In the genomic region with DNA sequence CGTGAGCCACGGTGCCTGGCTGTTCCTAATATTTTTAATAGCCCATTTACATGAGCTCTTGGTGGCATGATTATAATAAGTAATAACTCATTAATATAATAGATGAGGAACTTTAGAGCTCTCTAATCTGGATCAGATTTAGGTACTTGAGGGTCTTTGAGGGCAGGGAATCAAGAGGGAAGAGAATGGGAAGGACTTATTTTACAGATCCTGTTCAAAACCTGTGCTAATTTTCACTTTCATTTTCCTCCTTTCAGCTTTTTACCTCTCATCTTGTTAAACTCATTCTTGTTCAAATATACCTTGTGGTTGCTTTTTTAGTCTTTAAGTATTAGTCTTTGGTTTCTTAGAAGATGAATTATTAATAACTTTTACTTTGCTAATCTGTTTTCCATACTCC, we compare ENCODE assay signal across 15 cellular contexts. TPM values are rescaled to one million over a fixed set of nuclear protein-coding genes. Genes with fewer than 3 reads are reported as not detected.
A peak's percentile ranks its signal among the peaks of the same experiment; 100 is the strongest.
DNase-seq lines count a peak whose midpoint lies in the region; ATAC-seq and TF ChIP-seq lines count a peak whose summit lies in the region.
"Had no signal": no experiment of that assay in that cellular context is flagged by ENCODE, and none has a peak within 500 bp of the region (broad histone marks: within the 10 kb centered on the region; RNA-seq: fewer than 3 reads in every experiment).

No MANE protein-coding gene starts in this region.

- H3K36me3 Mint-ChIP-seq in CD4-positive, alpha-beta memory T cell, result peaks cover 39 to 54% of the 10 kb centered on the region in 2 donors
- H3K36me3 Mint-ChIP-seq in HFFc6 (ENCODE audit: low read depth), result peaks cover 9% of the 10 kb centered on the region
- H3K36me3 Mint-ChIP-seq in activated CD4-positive, alpha-beta memory T cell treated with anti-CD3 and anti-CD28 coated beads, Interleukin-2, amount 10 ng/mL, durations not matched to agents 7 days and 5 days (ENCODE audit: low read depth), result peaks cover 58% of the 10 kb centered on the region

- peaks cover 40 to 68% (median 46%) of the 10 kb centered on the region in 4 donors for H3K4me1 Mint-ChIP-seq in CD4-positive, alpha-beta memory T cell
- peaks cover 37% of the 10 kb centered on the region for H3K4me1 Mint-ChIP-seq in HFFc6 (ENCODE audit: low read depth)
- H3K4me1 Mint-ChIP-seq in activated CD4-positive, alpha-beta memory T cell treated with anti-CD3 and anti-CD28 coated beads, Interleukin-2, amount 10 ng/mL, durations not matched to agents 7 days and 5 days, result peaks cover 56% of the 10 kb centered on the region

- H3K27me3 Mint-ChIP-seq in CD4-positive, alpha-beta memory T cell, result peaks cover 0 to under 1% of the 10 kb centered on the region in 2 donors
- peaks cover under 1% of the 10 kb centered on the region for H3K27me3 Mint-ChIP-seq in HFFc6 (ENCODE audit: insufficient read depth)
- H3K27me3 Mint-ChIP-seq in activated CD4-positive, alpha-beta memory T cell treated with anti-CD3 and anti-CD28 coated beads, Interleukin-2, amount 10 ng/mL, durations not matched to agents 7 days and 5 days, result no peaks in the 10 kb centered on the region

- intact Hi-C loops in CD4-positive, alpha-beta memory T cell (cut with micrococcal nuclease), result no loop called here

- POLR2A ChIA-PET in CD4-positive, alpha-beta memory T cell (lab: Charles Lee; ENCODE audit: partially characterized antibody), result interaction anchor here (1.0 to 2.6 kb wide), 7 partner anchors 19 to 225 kb away, joined by 3 to 11 read pairs (median 3); partner anchors contain the start of genes C3AR1 and FOXJ2
- POLR2A ChIA-PET in activated CD4-positive, alpha-beta memory T cell treated with anti-CD3 and anti-CD28 coated beads, Interleukin-2, amount 10 ng/mL, durations not matched to agents 7 days and 5 days (lab: Charles Lee), result interaction anchor here (0.7 to 2.7 kb wide), 10 partner anchors 10 to 156 kb away, joined by 3 to 12 read pairs (median 4); partner anchors contain the start of genes C3AR1 and FOXJ2

- ATAC-seq in HG03432 (IDR thresholded peaks at IDR 0.05; ENCODE audit: unreplicated experiment), result no peak
- ATAC-seq: HCT116, SK-N-SH treated with all-trans-retinoic acid at 6 μM for 48 hours, WTC11 had no signal

- peak overlapping the region; percentile 58 for H3K27ac ChIP-seq in CD4-positive, alpha-beta memory T cell (ENCODE audit: low read depth, low read length)
- H3K27ac ChIP-seq in muscle layer of duodenum (ENCODE audit: low read length), result peak overlapping the region; percentile 25
- H3K27ac ChIP-seq: cardiac muscle cell had no signal

- CTCF ChIA-PET in CD4-positive, alpha-beta memory T cell (lab: Charles Lee; ENCODE audit: partially characterized antibody), result interaction anchor here (0.7 to 3.0 kb wide), 7 partner anchors 9 to 1049 kb away, joined by 3 to 12 read pairs (median 5); partner anchors contain the start of gene SLC2A3
- CTCF ChIA-PET in activated CD4-positive, alpha-beta memory T cell treated with anti-CD3 and anti-CD28 coated beads, Interleukin-2, amount 10 ng/mL, durations not matched to agents 7 days and 5 days (lab: Charles Lee), result interaction anchor here (0.8 to 3.7 kb wide), 4 partner anchors 10 to 228 kb away, joined by 3 to 16 read pairs (median 6); no protein-coding TSS in a partner anchor

- H3K36me3 ChIP-seq in CD4-positive, alpha-beta memory T cell (ENCODE audit: insufficient read depth, low read length), result peaks cover 29% of the 10 kb centered on the region
- peaks cover 30 to 35% of the 10 kb centered on the region in 2 donors for H3K36me3 ChIP-seq in muscle layer of duodenum (ENCODE audit: control insufficient read depth in 1 of 2, insufficient read depth in 2 of 2, low read length in 2 of 2)

- peak overlapping the region in 1 of 2 donors; percentile 26 for H3K4me3 ChIP-seq in CD4-positive, alpha-beta memory T cell (ENCODE audit: low read length in 2 of 2)
- no peak overlapping the region for H3K4me3 ChIP-seq in muscle layer of duodenum (ENCODE audit: low read depth in 1 of 2, low read length in 2 of 2)
- H3K4me3 ChIP-seq: cardiac muscle cell had no signal

- peak overlapping the region; percentile 70 to 86 (median 82) for H3K4me3 Mint-ChIP-seq in CD4-positive, alpha-beta memory T cell
- H3K4me3 Mint-ChIP-seq in HFFc6, result no peak overlapping the region
- H3K4me3 Mint-ChIP-seq in activated CD4-positive, alpha-beta memory T cell treated with anti-CD3 and anti-CD28 coated beads, Interleukin-2, amount 10 ng/mL, durations not matched to agents 7 days and 5 days, result peak overlapping the region; percentile 70
- H3K4me3 Mint-ChIP-seq: WTC11 had no signal

- no peaks in the 10 kb centered on the region for H3K9me3 Mint-ChIP-seq in CD4-positive, alpha-beta memory T cell
- no peaks in the 10 kb centered on the region for H3K9me3 Mint-ChIP-seq in HFFc6
- no peaks in the 10 kb centered on the region for H3K9me3 Mint-ChIP-seq in activated CD4-positive, alpha-beta memory T cell treated with anti-CD3 and anti-CD28 coated beads, Interleukin-2, amount 10 ng/mL, durations not matched to agents 7 days and 5 days
- H3K9me3 Mint-ChIP-seq: WTC11 had no signal

- H3K4me1 ChIP-seq in CD4-positive, alpha-beta memory T cell (ENCODE audit: insufficient read depth, low read length), result peaks cover 69% of the 10 kb centered on the region
- peaks cover 5 to 28% of the 10 kb centered on the region in 2 donors for H3K4me1 ChIP-seq in muscle layer of duodenum (ENCODE audit: control insufficient read depth in 1 of 2, insufficient read depth in 2 of 2, low read length in 2 of 2)

- H3K27ac Mint-ChIP-seq in CD4-positive, alpha-beta memory T cell, result peak overlapping the region; percentile 85 to 96 (median 94)
- peak overlapping the region; percentile 7; the same call in 1 of the 2 replicates for H3K27ac Mint-ChIP-seq in HFFc6
- H3K27ac Mint-ChIP-seq in activated CD4-positive, alpha-beta memory T cell treated with anti-CD3 and anti-CD28 coated beads, Interleukin-2, amount 10 ng/mL, durations not matched to agents 7 days and 5 days, result peak overlapping the region; percentile 87
- H3K27ac Mint-ChIP-seq: WTC11 had no signal

- no peak for DNase-seq in CD4-positive, alpha-beta memory T cell
- DNase-seq in HFFc6 (no peak), amygdala (lab: John Stamatoyannopoulos, UW) (no peak), NOMO-1 treated with dmso at 0.1 percent for 144 hours (lab: John Stamatoyannopoulos, UW; ENCODE audit: unreplicated experiment) (no peak)
- DNase-seq in activated CD4-positive, alpha-beta memory T cell treated with anti-CD3 and anti-CD28 coated beads, Interleukin-2, amount 10 ng/mL, durations not matched to agents 7 days and 5 days, result no peak
- DNase-seq: activated effector memory CD4-positive, alpha-beta T cell treated with Interleukin-2 at 50 U/mL for 16 hours; kidney; NCI-H2171 treated with DMSO at 0.1 percent for 48 hours had no signal

- no peaks in the 10 kb centered on the region for H3K27me3 ChIP-seq in CD4-positive, alpha-beta memory T cell (ENCODE audit: insufficient read depth, low read length)
- no peaks in the 10 kb centered on the region for H3K27me3 ChIP-seq in muscle layer of duodenum (ENCODE audit: low read depth, low read length)
- H3K27me3 ChIP-seq: cardiac muscle cell had no signal

- no peaks in the 10 kb centered on the region for H3K9me3 ChIP-seq in CD4-positive, alpha-beta memory T cell (ENCODE audit: control insufficient read depth in 1 of 2, low read length in 2 of 2)
- H3K9me3 ChIP-seq in muscle layer of duodenum (ENCODE audit: control insufficient read depth in 1 of 2, low read length in 2 of 2), result no peaks in the 10 kb centered on the region

- no peak for TF ChIP-seq CTCF in HFFc6 (IDR thresholded peaks at IDR 0.05)

RNA-seq across cellular contexts. Expression of gene NECAP1, which starts 5.6 kb away (rescaled TPM):
- total RNA-seq in CD4-positive, alpha-beta memory T cell, result 10 to 100 TPM; 59.2 to 59.5 TPM
- 10 to 100 TPM; 24.3 to 29.3 TPM for polyA plus RNA-seq in CD4-positive, alpha-beta memory T cell
- total RNA-seq in HFFc6 (2021; fragmentation: NEBNext Ultra II Directional; extraction: Animal tissue kit (Norgen Biotek cat#: 25700)), result 10 to 100 TPM; 41.1 to 48.9 (median 45.0) TPM
- 10 to 100 TPM; 38.4 to 42.9 TPM for total RNA-seq in activated CD4-positive, alpha-beta memory T cell treated with anti-CD3 and anti-CD28 coated beads, Interleukin-2, amount 10 ng/mL, durations not matched to agents 7 days and 5 days

RNA-seq across cellular contexts. Expression of gene C3AR1, which starts 21.5 kb away (rescaled TPM):
- total RNA-seq in CD4-positive, alpha-beta memory T cell, result 1 to 10 TPM; 4.6 to 6.1 TPM
- 10 to 100 TPM in 1 of 2 donors, 1 to 10 TPM in 1; 8.6 to 10.6 TPM for polyA plus RNA-seq in CD4-positive, alpha-beta memory T cell
- total RNA-seq in HFFc6 (2021; fragmentation: NEBNext Ultra II Directional; extraction: Animal tissue kit (Norgen Biotek cat#: 25700)), result under 1 TPM; 0.38 to 0.85 (median 0.62) TPM
- total RNA-seq in activated CD4-positive, alpha-beta memory T cell treated with anti-CD3 and anti-CD28 coated beads, Interleukin-2, amount 10 ng/mL, durations not matched to agents 7 days and 5 days, result 10 to 100 TPM; 11.4 to 12.2 TPM
- total RNA-seq: cardiac muscle cell, glomerular endothelial cell had no signal
- polyA plus RNA-seq: cardiac muscle cell had no signal

RNA-seq across cellular contexts. Expression of gene CLEC4A, which starts 35.8 kb away (rescaled TPM):
- total RNA-seq in CD4-positive, alpha-beta memory T cell, result 1 to 10 TPM; 1.2 to 2.1 TPM
- polyA plus RNA-seq in CD4-positive, alpha-beta memory T cell, result 1 to 10 TPM in 1 of 2 donors, under 1 TPM in 1; 0.69 to 1.2 TPM
- total RNA-seq in HFFc6 (2021; fragmentation: NEBNext Ultra II Directional; extraction: Animal tissue kit (Norgen Biotek cat#: 25700)), result under 1 TPM in 5 of 6 experiments, not detected in 1; 0.23 to 0.38 (median 0.34) TPM
- 1 to 10 TPM in 1 of 2 experiments, under 1 TPM in 1; 0.50 to 1.7 TPM for total RNA-seq in activated CD4-positive, alpha-beta memory T cell treated with anti-CD3 and anti-CD28 coated beads, Interleukin-2, amount 10 ng/mL, durations not matched to agents 7 days and 5 days
- total RNA-seq: glomerular endothelial cell had no signal

RNA-seq across cellular contexts. Expression of gene FOXJ2, which starts 55.1 kb away (rescaled TPM):
- total RNA-seq in CD4-positive, alpha-beta memory T cell, result 10 to 100 TPM; 32.4 to 33.4 TPM
- 10 to 100 TPM in 1 of 2 donors, 1 to 10 TPM in 1; 4.8 to 18.3 TPM for polyA plus RNA-seq in CD4-positive, alpha-beta memory T cell
- total RNA-seq in HFFc6 (2021; fragmentation: NEBNext Ultra II Directional; extraction: Animal tissue kit (Norgen Biotek cat#: 25700)), result 10 to 100 TPM; 15.3 to 17.5 (median 15.9) TPM
- 10 to 100 TPM; 19.6 to 20.4 TPM for total RNA-seq in activated CD4-positive, alpha-beta memory T cell treated with anti-CD3 and anti-CD28 coated beads, Interleukin-2, amount 10 ng/mL, durations not matched to agents 7 days and 5 days

Comparison
In these comparisons a context has a peak if more than half of its experiments do, and no peak if none do; other contexts are left out.
1. H3K27ac Mint-ChIP-seq: peak in every context shown above with its lines; median percentile 94 in CD4-positive, alpha-beta memory T cell; 87 in activated CD4-positive, alpha-beta memory T cell treated with anti-CD3 and anti-CD28 coated beads, Interleukin-2, amount 10 ng/mL, durations not matched to agents 7 days and 5 days; 7 in HFFc6.